ENCODE assay signal across 8 cellular contexts in genomic region chr1:151156515-151156819, GRCh38. TPM values are rescaled to one million over a fixed set of nuclear protein-coding genes. Genes with fewer than 3 reads are reported as not detected.
A peak's percentile ranks its signal among the peaks of the same experiment; 100 is the strongest.
DNase-seq lines count a peak whose midpoint lies in the region; ATAC-seq and TF ChIP-seq lines count a peak whose summit lies in the region.

Gene TNFAIP8L2 (plus strand): TSS chr1:151156649. CDS start chr1:151158698, 2,049 bp downstream.

- H4K20me1 ChIP-seq in smooth muscle cell (ENCODE audit: low read depth): no peaks in the 10 kb centered on the region

- DNase-seq in T-helper 17 cell (peak; percentile 41 to 62 (median 56)), naive B cell (peak; percentile 57), tibial artery (peak in 1 of 2 donors; percentile 57), smooth muscle cell (lab: John Stamatoyannopoulos, UW; ENCODE audit: unreplicated experiment) (no peak)
- DNase-seq in activated naive CD8-positive, alpha-beta T cell treated with anti-CD3 and anti-CD28 coated beads, Interleukin-2, amount 10 ng/mL, durations not matched to agents 7 days and 5 days: peak; percentile 77

- no peak within 1 kb of the TSS for H3K9ac ChIP-seq in smooth muscle cell (ENCODE audit: low read depth)

- H3K4me2 ChIP-seq in smooth muscle cell: no peak within 1 kb of the TSS

- H3K36me3 ChIP-seq in tibial artery: peaks cover 13 to 55% (median 46%) of the 10 kb centered on the region in 3 donors
- H3K36me3 ChIP-seq in smooth muscle cell (ENCODE audit: low read depth): no peaks in the 10 kb centered on the region

- 61% methylated on average over 4 of the region's 4 CpGs for WGBS in smooth muscle cell (ENCODE audit: low lambda C conversion rate)

- H3K27me3 Mint-ChIP-seq in T-helper 17 cell: no peaks in the 10 kb centered on the region
- H3K27me3 Mint-ChIP-seq in activated naive CD8-positive, alpha-beta T cell treated with anti-CD3 and anti-CD28 coated beads, Interleukin-2, amount 10 ng/mL, durations not matched to agents 7 days and 5 days: no peaks in the 10 kb centered on the region
- no peaks in the 10 kb centered on the region for H3K27me3 Mint-ChIP-seq in naive B cell

- H3K27ac ChIP-seq in tibial artery (peak within 1 kb of the TSS in 1 of 2 donors; percentile 4), smooth muscle cell (ENCODE audit: low read depth) (no peak within 1 kb of the TSS)

- peaks cover 4% of the 10 kb centered on the region for H3F3A ChIP-seq in smooth muscle cell (ENCODE audit: low read depth)

- H3K4me3 ChIP-seq in tibial artery (peak within 1 kb of the TSS; percentile 5 to 6), smooth muscle cell (no peak within 1 kb of the TSS)

- H3K27me3 ChIP-seq in tibial artery (no peaks in the 10 kb centered on the region), smooth muscle cell (ENCODE audit: low read depth) (no peaks in the 10 kb centered on the region)

- peak within 1 kb of the TSS; percentile 99 for H3K27ac Mint-ChIP-seq in T-helper 17 cell
- peak within 1 kb of the TSS; percentile 95 for H3K27ac Mint-ChIP-seq in activated naive CD8-positive, alpha-beta T cell treated with anti-CD3 and anti-CD28 coated beads, Interleukin-2, amount 10 ng/mL, durations not matched to agents 7 days and 5 days
- peak within 1 kb of the TSS; percentile 88 to 96 (median 92) for H3K27ac Mint-ChIP-seq in naive B cell

- H3K9me3 Mint-ChIP-seq in activated naive CD8-positive, alpha-beta T cell treated with anti-CD3 and anti-CD28 coated beads, Interleukin-2, amount 10 ng/mL, durations not matched to agents 7 days and 5 days: no peaks in the 10 kb centered on the region
- H3K9me3 Mint-ChIP-seq in naive B cell: no peaks in the 10 kb centered on the region

- H3K9me3 ChIP-seq in T-helper 17 cell (ENCODE audit: control insufficient read depth, low read length, poor library complexity, severe bottlenecking) (no peaks in the 10 kb centered on the region), tibial artery (no peaks in the 10 kb centered on the region), smooth muscle cell (replicated peaks; ENCODE audit: low read depth) (no peaks in the 10 kb centered on the region)

- H3K79me2 ChIP-seq in smooth muscle cell (ENCODE audit: low read depth): no peaks in the 10 kb centered on the region

- ATAC-seq in GM18511 (IDR thresholded peaks at IDR 0.05; ENCODE audit: unreplicated experiment) (peak; percentile 80), HG02970 (IDR thresholded peaks at IDR 0.05; ENCODE audit: low FRiP score, unreplicated experiment) (peak; percentile 34), T-helper 17 cell (peak; percentile 88), naive B cell (ENCODE audit: low read depth in 2 of 2) (peak; percentile 89), HG03039 (IDR thresholded peaks at IDR 0.05; ENCODE audit: unreplicated experiment) (no peak)
- ATAC-seq in activated naive CD8-positive, alpha-beta T cell treated with anti-CD3 and anti-CD28 coated beads, Interleukin-2, amount 10 ng/mL, durations not matched to agents 7 days and 5 days (ENCODE audit: low read depth): peak; percentile 88

- TF ChIP-seq CTCF in tibial artery (IDR thresholded peaks at IDR 0.05) (no peak), smooth muscle cell (IDR thresholded peaks at IDR 0.05; ENCODE audit: borderline replicate concordance, insufficient read depth, poor library complexity, severe bottlenecking) (no peak)

- POLR2A ChIA-PET in activated naive CD8-positive, alpha-beta T cell treated with anti-CD3 and anti-CD28 coated beads, Interleukin-2, amount 10 ng/mL, durations not matched to agents 7 days and 5 days (lab: Charles Lee): interaction anchor here (0.5 to 3.6 kb wide), 19 partner anchors 8 to 505 kb away, joined by 3 to 28 read pairs (median 5); partner anchors contain the start of genes C1orf56, CDC42SE1, GABPB2 and LYSMD1

- H3K4me3 Mint-ChIP-seq in T-helper 17 cell (peak within 1 kb of the TSS; percentile 100), naive B cell (peak within 1 kb of the TSS; percentile 93 to 100 (median 98))
- H3K4me3 Mint-ChIP-seq in activated naive CD8-positive, alpha-beta T cell treated with anti-CD3 and anti-CD28 coated beads, Interleukin-2, amount 10 ng/mL, durations not matched to agents 7 days and 5 days: peak within 1 kb of the TSS; percentile 99

- H3K4me1 ChIP-seq in tibial artery (peaks cover 0 to 9% (median 0%) of the 10 kb centered on the region in 4 donors), smooth muscle cell (ENCODE audit: low read depth) (no peaks in the 10 kb centered on the region)

- intact Hi-C loops in tibial artery (cut with DNase I; ENCODE audit: low total_unique reads): loop anchor here (5.0 to 10.0 kb wide), 2 partner anchors 54 to 132 kb away; no protein-coding TSS in a partner anchor

- H3K4me1 Mint-ChIP-seq in T-helper 17 cell (peaks cover 38% of the 10 kb centered on the region), naive B cell (peaks cover 29 to 48% (median 41%) of the 10 kb centered on the region in 3 donors)
- H3K4me1 Mint-ChIP-seq in activated naive CD8-positive, alpha-beta T cell treated with anti-CD3 and anti-CD28 coated beads, Interleukin-2, amount 10 ng/mL, durations not matched to agents 7 days and 5 days: peaks cover 44% of the 10 kb centered on the region

- H2AFZ ChIP-seq in smooth muscle cell (ENCODE audit: low read depth): no peak within 1 kb of the TSS

- peaks cover 7% of the 10 kb centered on the region for H3K36me3 Mint-ChIP-seq in T-helper 17 cell (ENCODE audit: low read depth)
- H3K36me3 Mint-ChIP-seq in activated naive CD8-positive, alpha-beta T cell treated with anti-CD3 and anti-CD28 coated beads, Interleukin-2, amount 10 ng/mL, durations not matched to agents 7 days and 5 days: peaks cover 25% of the 10 kb centered on the region
- H3K36me3 Mint-ChIP-seq in naive B cell: no peaks in the 10 kb centered on the region

RNA-seq across cellular contexts. Expression of gene TNFAIP8L2, which starts in this region (rescaled TPM):
- total RNA-seq in T-helper 17 cell: 1 to 10 TPM; 3.6 to 5.4 TPM
- 10 to 100 TPM; 21.2 to 23.7 TPM for total RNA-seq in activated naive CD8-positive, alpha-beta T cell treated with anti-CD3 and anti-CD28 coated beads, Interleukin-2, amount 10 ng/mL, durations not matched to agents 7 days and 5 days
- 10 to 100 TPM in 2 of 6 donors, 1 to 10 TPM in 3, not detected in 1; 5.0 to 15.6 (median 8.3) TPM for polyA plus RNA-seq in naive B cell (ENCODE audit: low read depth in 6 of 6)
- not detected in 2 replicates for total RNA-seq in smooth muscle cell
- polyA plus RNA-seq in smooth muscle cell: 0.14 TPM in 1 of 2 replicates, not detected in the other
